20 cellular contexts compared by ENCODE assay signal in genomic region chr21:40730051-40730760, GRCh38.
"Had no signal": no experiment of that assay in that cellular context is flagged by ENCODE, and none has a peak within 500 bp of the region (broad histone marks: within the 10 kb centered on the region; RNA-seq: fewer than 3 reads in every experiment).

No MANE protein-coding gene starts in this region.

- H3K27me3 ChIP-seq: Peyer's patch had no signal

- H3K4me1 ChIP-seq: Peyer's patch, SJCRH30 had no signal

- ATAC-seq: Right ventricle myocardium inferior had no signal

- H3K36me3 ChIP-seq: MG63, Peyer's patch, SJCRH30 had no signal

- H3K4me3 ChIP-seq: MG63, PC-9, Peyer's patch, SJCRH30 had no signal

- H3K9me3 ChIP-seq: MG63, Peyer's patch, SJCRH30 had no signal

- H3K27ac ChIP-seq: PC-9, Peyer's patch, SJCRH30 had no signal

- DNase-seq: Karpas-422, KBM-7, MG63, NCI-H1092, NCI-H1105 treated with DMSO at 0.1 percent for 48 hours, NCI-H1417 treated with DMSO at 0.1 percent for 48 hours, NCI-H187, NCI-H2029, NCI-H2081 treated with DMSO at 0.1 percent for 48 hours, NCI-H2227 treated with DMSO at 0.1 percent for 48 hours, NCI-H524, NCI-H526 treated with DMSO at 0.1 percent for 48 hours, NCI-H774, OCI-M1, PC-9, Peyer's patch, SHP77 treated with DMSO at 0.1 percent for 48 hours, SJCRH30, T-helper 2 cell had no signal
